Comparison of ENCODE assay signal across 18 cellular contexts in the genomic region with DNA sequence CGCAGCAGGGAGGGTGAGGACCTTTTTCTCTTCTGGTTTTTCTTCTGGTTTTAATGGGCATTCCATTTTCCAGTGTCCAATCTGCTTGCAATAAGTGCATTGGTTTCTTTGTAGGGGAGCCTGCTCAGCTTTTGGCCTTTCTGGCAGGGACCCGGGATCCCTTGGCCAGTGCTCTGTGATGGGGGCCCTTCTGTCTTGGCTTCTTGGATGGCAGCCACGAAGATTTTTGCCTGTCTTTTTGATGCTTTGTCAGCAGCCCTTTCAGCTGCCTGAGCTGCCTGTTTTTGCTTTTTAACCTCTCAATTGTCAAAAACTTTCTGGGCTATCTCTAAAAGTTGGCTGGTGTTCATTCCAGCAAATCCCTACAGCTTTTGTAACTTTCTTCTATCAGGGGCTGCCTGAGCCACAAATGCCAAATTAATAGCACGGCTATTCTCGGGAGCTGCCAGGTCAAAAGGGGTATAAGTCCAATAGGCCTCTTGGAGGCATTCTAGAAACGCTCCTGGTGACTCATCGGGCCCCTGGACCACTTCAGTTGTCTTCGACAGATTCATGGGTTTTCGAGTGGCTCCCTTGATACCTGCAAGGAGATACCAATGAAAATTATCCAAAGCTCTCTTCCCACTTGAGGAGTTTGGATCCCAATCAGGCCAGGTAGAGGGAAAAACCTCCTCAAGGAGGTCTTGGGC.
"Had no signal": no experiment of that assay in that cellular context is flagged by ENCODE, and none has a peak within 500 bp of the region (broad histone marks: within the 10 kb centered on the region; RNA-seq: fewer than 3 reads in every experiment).

No MANE protein-coding gene starts in this region.

- H3K27ac Mint-ChIP-seq: activated CD4-positive, alpha-beta memory T cell treated with anti-CD3 and anti-CD28 coated beads, Interleukin-2, amount 10 ng/mL, durations not matched to agents 7 days and 5 days; activated naive CD4-positive, alpha-beta T cell treated with anti-CD3 and anti-CD28 coated beads for 36 hours; activated T-cell treated with anti-CD3 and anti-CD28 coated beads, Interleukin-2, amount 50 U/mL, for 72 hours; memory B cell; stimulated activated effector memory CD8-positive, alpha-beta T cell treated with anti-CD3 and anti-CD28 coated beads, Interleukin-12 subunit alpha, Interleukin-12 subunit beta, amount 100 ng/mL, for 72 hours; stimulated activated naive CD8-positive, alpha-beta T cell treated with anti-CD3 and anti-CD28 coated beads, Interleukin-15, amount 100 ng/mL, for 72 hours had no signal

- H3K36me3 ChIP-seq: heart left ventricle, prostate gland, right atrium auricular region, tibial nerve, uterus had no signal

- H3K9me3 ChIP-seq: heart left ventricle, mucosa of descending colon, prostate gland, right atrium auricular region, tibial nerve, uterus had no signal

- H3K27me3 ChIP-seq: heart left ventricle, right atrium auricular region, tibial nerve, uterus had no signal

- H3K27me3 Mint-ChIP-seq: activated CD4-positive, alpha-beta memory T cell treated with anti-CD3 and anti-CD28 coated beads, Interleukin-2, amount 10 ng/mL, durations not matched to agents 7 days and 5 days; memory B cell; stimulated activated naive CD8-positive, alpha-beta T cell treated with anti-CD3 and anti-CD28 coated beads, Interleukin-15, amount 100 ng/mL, for 72 hours had no signal

- H3K4me3 ChIP-seq: heart left ventricle, mucosa of descending colon, prostate gland, right atrium auricular region, tibial nerve, uterus had no signal

- H3K27ac ChIP-seq: epithelial cell of prostate, heart left ventricle, prostate gland, right atrium auricular region, tibial nerve, uterus had no signal

- ATAC-seq: activated T-cell treated with anti-CD3 and anti-CD28 coated beads, Interleukin-2, amount 50 U/mL, for 72 hours; stimulated activated effector memory CD8-positive, alpha-beta T cell treated with anti-CD3 and anti-CD28 coated beads, Interleukin-12 subunit alpha, Interleukin-12 subunit beta, amount 100 ng/mL, for 72 hours; stimulated activated naive CD8-positive, alpha-beta T cell treated with anti-CD3 and anti-CD28 coated beads, Interleukin-15, amount 100 ng/mL, for 72 hours had no signal

- H3K36me3 Mint-ChIP-seq: memory B cell; stimulated activated effector memory CD8-positive, alpha-beta T cell treated with anti-CD3 and anti-CD28 coated beads, Interleukin-12 subunit alpha, Interleukin-12 subunit beta, amount 100 ng/mL, for 72 hours had no signal

- H3K4me1 Mint-ChIP-seq: activated CD4-positive, alpha-beta memory T cell treated with anti-CD3 and anti-CD28 coated beads, Interleukin-2, amount 10 ng/mL, durations not matched to agents 7 days and 5 days; memory B cell; stimulated activated effector memory CD8-positive, alpha-beta T cell treated with anti-CD3 and anti-CD28 coated beads, Interleukin-12 subunit alpha, Interleukin-12 subunit beta, amount 100 ng/mL, for 72 hours; stimulated activated naive CD8-positive, alpha-beta T cell treated with anti-CD3 and anti-CD28 coated beads, Interleukin-15, amount 100 ng/mL, for 72 hours had no signal

- DNase-seq: activated CD4-positive, alpha-beta memory T cell treated with anti-CD3 and anti-CD28 coated beads, Interleukin-2, amount 10 ng/mL, durations not matched to agents 7 days and 5 days; activated effector memory CD4-positive, alpha-beta T cell treated with Interleukin-2 at 50 U/mL for 16 hours; activated T-cell treated with anti-CD3 and anti-CD28 coated beads, Interleukin-2, amount 50 U/mL, for 72 hours; cerebellar nuclear complex; cortex of kidney; stimulated activated CD4-positive, alpha-beta T cell treated with anti-CD3 and anti-CD28 coated beads, Interleukin-1b, Interleukin-23, amount 100 ng/mL, for 48 hours; stimulated activated naive CD8-positive, alpha-beta T cell treated with anti-CD3 and anti-CD28 coated beads, Interleukin-15, amount 100 ng/mL, for 72 hours; uterus had no signal

- H3K4me1 ChIP-seq: heart left ventricle, prostate gland, right atrium auricular region, tibial nerve, uterus had no signal

- H3K4me3 Mint-ChIP-seq: activated CD4-positive, alpha-beta memory T cell treated with anti-CD3 and anti-CD28 coated beads, Interleukin-2, amount 10 ng/mL, durations not matched to agents 7 days and 5 days; activated naive CD4-positive, alpha-beta T cell treated with anti-CD3 and anti-CD28 coated beads for 36 hours; activated T-cell treated with anti-CD3 and anti-CD28 coated beads, Interleukin-2, amount 50 U/mL, for 72 hours; memory B cell; neural crest cell; stimulated activated effector memory CD8-positive, alpha-beta T cell treated with anti-CD3 and anti-CD28 coated beads, Interleukin-12 subunit alpha, Interleukin-12 subunit beta, amount 100 ng/mL, for 72 hours; stimulated activated naive CD8-positive, alpha-beta T cell treated with anti-CD3 and anti-CD28 coated beads, Interleukin-15, amount 100 ng/mL, for 72 hours had no signal

- H3K9me3 Mint-ChIP-seq: memory B cell had no signal
